ENCODE assay signal across 17 cellular contexts in genomic region chr4:177214935-177215334, GRCh38.
A peak's percentile ranks its signal among the peaks of the same experiment; 100 is the strongest.
DNase-seq lines count a peak whose midpoint lies in the region; ATAC-seq, FAIRE-seq and TF ChIP-seq lines count a peak whose summit lies in the region.
"Had no signal": no experiment of that assay in that cellular context is flagged by ENCODE, and none has a peak within 500 bp of the region (broad histone marks: within the 10 kb centered on the region; RNA-seq: fewer than 3 reads in every experiment).

No MANE protein-coding gene starts in this region.

- no peak for TF ChIP-seq CTCF in bronchial epithelial cell (IDR thresholded peaks at IDR 0.05; ENCODE audit: insufficient read depth, low read length, severe bottlenecking)

- FAIRE-seq in bronchial epithelial cell (lab: Jason Lieb, UNC), result no peak
- FAIRE-seq: GM19239, keratinocyte had no signal

- no peaks in the 10 kb centered on the region for H3K27me3 ChIP-seq in bronchial epithelial cell (ENCODE audit: control insufficient read depth, insufficient read depth, low read length)
- H3K27me3 ChIP-seq: BLaER1 treated with 17β-estradiol and CSF1 and Interleukin-3, amounts not matched to agents 10 nM and 100 nM; hepatocyte; testis had no signal

- H3K36me3 ChIP-seq in bronchial epithelial cell (ENCODE audit: control insufficient read depth, insufficient read depth, low read length), result no peaks in the 10 kb centered on the region
- H3K36me3 ChIP-seq: BLaER1 treated with 17β-estradiol and CSF1 and Interleukin-3, amounts not matched to agents 10 nM and 100 nM had no signal

- no peak overlapping the region for H3K4me3 ChIP-seq in bronchial epithelial cell (ENCODE audit: low read depth, low read length)
- H3K4me3 ChIP-seq: BLaER1 treated with 17β-estradiol and CSF1 and Interleukin-3, amounts not matched to agents 10 nM and 100 nM; hepatocyte; PC-9; testis had no signal

- DNase-seq in stimulated activated CD4-positive, alpha-beta T cell treated with anti-CD3 and anti-CD28 coated beads, Interleukin-1b, Interleukin-23, amount 100 ng/mL, for 48 hours, result peak; percentile 18
- no peak for DNase-seq in stimulated activated CD4-positive, alpha-beta T cell treated with anti-CD3 and anti-CD28 coated beads, Interleukin-4, amount 100 ng/mL, for 4 hours
- peak; percentile 47 for DNase-seq in HK-2 (ENCODE audit: unreplicated experiment)
- peak; percentile 50 for DNase-seq in bronchial epithelial cell (ENCODE audit: low read depth)
- DNase-seq in 8988T, result no peak
- DNase-seq: activated naive CD8-positive, alpha-beta T cell treated with anti-CD3 and anti-CD28 coated beads, Interleukin-2, amount 10 ng/mL, durations not matched to agents 7 days and 5 days; DMS 273 treated with DMSO at 0.1 percent for 48 hours; effector CD4-positive, alpha-beta T cell; NCI-H2107; PC-9; testis had no signal

- ATAC-seq in GM21381 (IDR thresholded peaks at IDR 0.05; ENCODE audit: unreplicated experiment) (no peak), GM18907 (IDR thresholded peaks at IDR 0.05; ENCODE audit: unreplicated experiment) (no peak)

Comparison
In these comparisons a context has a peak if more than half of its experiments do, and no peak if none do; other contexts are left out.
1. DNase-seq: peak in stimulated activated CD4-positive, alpha-beta T cell treated with anti-CD3 and anti-CD28 coated beads, Interleukin-1b, Interleukin-23, amount 100 ng/mL, for 48 hours (single experiment), HK-2 (single experiment) and bronchial epithelial cell (single experiment); none in stimulated activated CD4-positive, alpha-beta T cell treated with anti-CD3 and anti-CD28 coated beads, Interleukin-4, amount 100 ng/mL, for 4 hours (0 of 2) and 8988T (single experiment).